In the genomic region with DNA sequence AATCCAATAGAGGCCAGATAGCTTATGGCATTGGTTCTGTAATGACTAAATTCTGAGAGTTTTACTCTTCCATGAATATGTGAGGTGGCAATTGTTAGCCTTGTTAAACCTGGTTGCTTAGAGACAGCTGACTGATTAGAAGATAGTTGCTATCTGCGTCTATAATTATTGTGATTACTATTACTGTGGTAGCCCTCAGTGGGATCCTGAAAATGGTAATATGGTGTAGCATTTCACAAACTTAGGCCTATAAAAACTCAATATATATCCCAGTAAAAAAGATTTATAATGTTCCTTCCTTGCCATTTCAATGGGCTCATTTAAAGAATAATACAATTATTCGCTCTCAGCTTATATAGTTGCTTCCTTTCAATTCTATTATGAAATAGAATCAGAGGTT, we compare ENCODE assay signal across 25 cellular contexts.
"Had no signal": no experiment of that assay in that cellular context is flagged by ENCODE, and none has a peak within 500 bp of the region (broad histone marks: within the 10 kb centered on the region; RNA-seq: fewer than 3 reads in every experiment).

No MANE protein-coding gene starts in this region.

- ATAC-seq: activated CD8-positive, alpha-beta memory T cell treated with anti-CD3 and anti-CD28 coated beads, Interleukin-2, amount 10 ng/mL, durations not matched to agents 7 days and 5 days; K562; T-helper 17 cell had no signal

- H3K27me3 ChIP-seq: breast epithelium, SJSA1 had no signal

- H3K27ac ChIP-seq: breast epithelium, coronary artery, SJSA1 had no signal

- DNase-seq: activated B cell treated with CpG ODN at 0.5 μM for 24 hours; activated CD4-positive, alpha-beta T cell treated with anti-CD3 and anti-CD28 coated beads for 1 hour; activated CD4-positive, alpha-beta T cell treated with anti-CD3 and anti-CD28 coated beads, Interleukin-2, amount 10 ng/mL, durations not matched to agents 24 days and 14 days; activated CD4-positive, alpha-beta T cell treated with anti-CD3 and anti-CD28 coated beads, Interleukin-2, amount 50 U/mL, for 48 hours; activated CD8-positive, alpha-beta memory T cell treated with anti-CD3 and anti-CD28 coated beads, Interleukin-2, amount 10 ng/mL, durations not matched to agents 7 days and 5 days; activated effector memory CD4-positive, alpha-beta T cell treated with Interleukin-2 at 50 U/mL for 16 hours; activated naive CD4-positive, alpha-beta T cell; activated T-cell treated with anti-CD3 and anti-CD28 coated beads, Interleukin-2, amount 50 U/mL, for 24 hours; aorta; caudate nucleus; Kasumi-1; NCI-H1436; NCI-H1694 treated with DMSO at 0.1 percent for 48 hours; NCI-H2171; NCI-H2227 treated with DMSO at 0.1 percent for 48 hours; NCI-H446 treated with DMSO at 0.1 percent for 48 hours; NCI-H524 treated with DMSO at 0.1 percent for 48 hours; NK-92 treated with Interleukin-12 subunit alpha and Interleukin-12 subunit beta, amount 100 ng/mL, for 24 hours; SHP77; T-helper 17 cell; T1000 had no signal

- H3K9me3 ChIP-seq: breast epithelium, SJSA1 had no signal

- H3K4me3 ChIP-seq: breast epithelium, coronary artery, K562, SJSA1 had no signal

- H3K36me3 ChIP-seq: breast epithelium, SJSA1 had no signal

- H3K4me1 ChIP-seq: breast epithelium, SJSA1 had no signal
